Comparison of ENCODE assay signal across 8 cellular contexts in genomic region chr15:84980196-84981053, GRCh38. TPM values are rescaled to one million over a fixed set of nuclear protein-coding genes. Genes with fewer than 3 reads are reported as not detected.
DNase-seq lines count a peak whose midpoint lies in the region; ATAC-seq and TF ChIP-seq lines count a peak whose summit lies in the region.

No MANE protein-coding gene starts in this region.

- H3K4me3 ChIP-seq in BLaER1 treated with 17β-estradiol and CSF1 and Interleukin-3, amounts not matched to agents 10 nM and 100 nM, result peak overlapping the region; percentile 69 to 92 (median 86)
- peak overlapping the region; percentile 69 to 95 (median 75) for H3K4me3 ChIP-seq in right lobe of liver

- peak overlapping the region; percentile 78 to 91 (median 85) for H3K27ac ChIP-seq in BLaER1 treated with 17β-estradiol and CSF1 and Interleukin-3, amounts not matched to agents 10 nM and 100 nM
- peak overlapping the region; percentile 96 to 97 (median 96) for H3K27ac ChIP-seq in right lobe of liver

- no peaks in the 10 kb centered on the region for H3K9me3 ChIP-seq in BLaER1 treated with 17β-estradiol and CSF1 and Interleukin-3, amounts not matched to agents 10 nM and 100 nM (replicated peaks in 1 of 11)
- H3K9me3 ChIP-seq in right lobe of liver, result no peaks in the 10 kb centered on the region

- peak; percentile 69 for DNase-seq in GM19240 (ENCODE audit: insufficient read length, low spot score)
- peak; percentile 87 to 88 for DNase-seq in NCI-H524 (lab: John Stamatoyannopoulos, UW)
- DNase-seq in activated CD4-positive, alpha-beta T cell treated with anti-CD3 and anti-CD28 coated beads, Interleukin-2, amount 50 U/mL, for 24 hours (ENCODE audit: low read depth in 1 of 2, low spot score in 1 of 2), result peak; percentile 73 to 76
- peak; percentile 87 for DNase-seq in dermis blood vessel endothelial cell
- DNase-seq in right lobe of liver, result peak; percentile 87 to 93 (median 92)
- peak; percentile 85 for DNase-seq in stimulated activated CD4-positive, alpha-beta T cell treated with anti-CD3 and anti-CD28 coated beads, Interleukin-4, amount 100 ng/mL, for 24 hours

- intact Hi-C loops in right lobe of liver (cut with DNase I), result no loop called here

- peak overlapping the region; percentile 75 to 92 (median 85) for H3K9ac ChIP-seq in BLaER1 treated with 17β-estradiol and CSF1 and Interleukin-3, amounts not matched to agents 10 nM and 100 nM

- TF ChIP-seq CTCF in right lobe of liver (IDR thresholded peaks at IDR 0.05), result no peak

- ATAC-seq in HG03442 (IDR thresholded peaks at IDR 0.05; ENCODE audit: unreplicated experiment) (peak; percentile 50), right lobe of liver (peak; percentile 62 to 76 (median 68))

- TF ChIP-seq POLR2A in right lobe of liver (IDR thresholded peaks at IDR 0.05), result peak; percentile 50

- 0% methylated on average over 14 of the region's 66 CpGs for WGBS in right lobe of liver (ENCODE audit: insufficient coverage, low coverage, low lambda C conversion rate, missing lambda C conversion rate)

- peaks cover 16 to 36% (median 24%) of the 10 kb centered on the region in 10 experiments; a peak in 18 of 20 replicates for H3K4me1 ChIP-seq in BLaER1 treated with 17β-estradiol and CSF1 and Interleukin-3, amounts not matched to agents 10 nM and 100 nM
- H3K4me1 ChIP-seq in right lobe of liver, result peaks cover 4 to 27% (median 7%) of the 10 kb centered on the region in 4 donors

- peaks cover 27 to 65% (median 57%) of the 10 kb centered on the region in 11 experiments for H3K27me3 ChIP-seq in BLaER1 treated with 17β-estradiol and CSF1 and Interleukin-3, amounts not matched to agents 10 nM and 100 nM
- H3K27me3 ChIP-seq in right lobe of liver, result no peaks in the 10 kb centered on the region

- H3K36me3 ChIP-seq in BLaER1 treated with 17β-estradiol and CSF1 and Interleukin-3, amounts not matched to agents 10 nM and 100 nM, result 0 out of 22 replicates have a peak, but pooled peaks cover 0 to under 1% (median 0%) of the 10 kb centered on the region in 11 experiments
- no peaks in the 10 kb centered on the region for H3K36me3 ChIP-seq in right lobe of liver

- H4K20me1 ChIP-seq in BLaER1 treated with 17β-estradiol and CSF1 and Interleukin-3, amounts not matched to agents 10 nM and 100 nM, result peaks cover 10 to 38% (median 32%) of the 10 kb centered on the region in 11 experiments

- H3K4me2 ChIP-seq in BLaER1 treated with 17β-estradiol and CSF1 and Interleukin-3, amounts not matched to agents 10 nM and 100 nM, result peak overlapping the region; percentile 77 to 93 (median 85)

RNA-seq across cellular contexts. Expression of gene PDE8A, which starts 1.2 kb away (rescaled TPM):
- total RNA-seq in dermis blood vessel endothelial cell (69.8 and 85.3 TPM in 2 replicates), right lobe of liver (10 to 100 TPM; 32.7 to 40.5 (median 37.4) TPM)

Comparison
In these comparisons a context has a peak if more than half of its experiments do, and no peak if none do; other contexts are left out.
1. Peak in every context shown above with its lines: DNase-seq, ATAC-seq, H3K4me3 ChIP-seq and H3K27ac ChIP-seq.